In the genomic region with DNA sequence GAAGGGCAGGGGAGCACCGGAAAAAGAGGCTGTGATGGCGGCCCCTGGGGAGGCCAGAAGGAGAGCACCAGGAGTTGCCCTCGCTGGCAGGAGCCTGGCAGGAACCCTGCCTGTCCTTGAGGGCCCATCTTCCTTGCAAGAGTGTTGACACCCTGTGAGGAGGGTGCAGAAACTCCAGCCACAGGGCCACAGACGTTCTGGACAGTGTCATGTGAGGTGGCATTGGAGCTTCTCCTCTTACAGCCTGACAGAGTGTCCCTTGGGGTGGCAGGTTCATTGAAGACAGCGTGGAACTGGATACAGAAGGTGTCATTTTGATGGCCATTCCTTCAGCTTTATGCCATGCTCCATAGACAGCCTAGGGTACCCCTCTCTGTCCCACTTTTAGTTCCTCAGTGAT, we compare ENCODE assay signal across 22 cellular contexts. TPM values are rescaled to one million over a fixed set of nuclear protein-coding genes. Genes with fewer than 3 reads are reported as not detected.
"Had no signal": no experiment of that assay in that cellular context is flagged by ENCODE, and none has a peak within 500 bp of the region (broad histone marks: within the 10 kb centered on the region; RNA-seq: fewer than 3 reads in every experiment).

No MANE protein-coding gene starts in this region.

- H3K27ac ChIP-seq: hepatocyte, parathyroid adenoma, spleen, thoracic aorta had no signal

- H3K36me3 ChIP-seq: spleen, thoracic aorta had no signal

- ATAC-seq: activated T-cell treated with anti-CD3 and anti-CD28 coated beads, Interleukin-2, amount 50 U/mL, for 4 hours had no signal

- H3K4me3 ChIP-seq: hepatocyte, spleen, thoracic aorta had no signal

- H3K4me1 ChIP-seq: parathyroid adenoma, spleen had no signal

- H3K27me3 Mint-ChIP-seq: activated naive CD8-positive, alpha-beta T cell treated with anti-CD3 and anti-CD28 coated beads for 36 hours; dendritic cell treated with granulocyte-macrophage colony-stimulating factor and Interleukin-4, amounts not matched to agents 40 ng/mL and 50 ng/mL, for 4 days had no signal

- H3K4me3 Mint-ChIP-seq: activated naive CD8-positive, alpha-beta T cell treated with anti-CD3 and anti-CD28 coated beads for 36 hours; activated T-cell treated with anti-CD3 and anti-CD28 coated beads, Interleukin-2, amount 50 U/mL, for 4 hours; dendritic cell treated with granulocyte-macrophage colony-stimulating factor and Interleukin-4, amounts not matched to agents 40 ng/mL and 50 ng/mL, for 4 days; immature natural killer cell; natural killer cell treated with Interleukin-12 subunit alpha and Interleukin-12 subunit beta and Interleukin-15 and Interleukin-18, amount 100 ng/mL, for 72 hours had no signal

- H3K4me2 ChIP-seq: hepatocyte had no signal

- H3K9me3 ChIP-seq: thoracic aorta had no signal

- H3K4me1 Mint-ChIP-seq: immature natural killer cell had no signal

- H3K9ac ChIP-seq: parathyroid adenoma had no signal

- H3K9me3 Mint-ChIP-seq: activated T-helper 2 cell treated with anti-CD3 and anti-CD28 coated beads, Interferon-gamma antibody, Interleukin-2, Interleukin-4, amounts not matched to agents 10 μg/mL and 5 μg/mL and 100 μg/mL, durations not matched to agents 14 hours and 24 hours and 36 hours; immature natural killer cell; natural killer cell treated with Interleukin-12 subunit alpha and Interleukin-12 subunit beta and Interleukin-15 and Interleukin-18, amount 100 ng/mL, for 72 hours had no signal

- H2AFZ ChIP-seq: hepatocyte, parathyroid adenoma had no signal

- H3K36me3 Mint-ChIP-seq: activated naive CD8-positive, alpha-beta T cell treated with anti-CD3 and anti-CD28 coated beads for 36 hours; natural killer cell treated with Interleukin-12 subunit alpha and Interleukin-12 subunit beta and Interleukin-15 and Interleukin-18, amount 100 ng/mL, for 72 hours had no signal

- H3K79me2 ChIP-seq: hepatocyte, parathyroid adenoma had no signal

- H3K27me3 ChIP-seq: hepatocyte, spleen had no signal

- DNase-seq: activated CD4-positive, alpha-beta T cell treated with anti-CD3 and anti-CD28 coated beads for 1 hour; activated CD4-positive, alpha-beta T cell treated with anti-CD3 and anti-CD28 coated beads, Interleukin-2, amount 50 U/mL, for 1 hour; activated CD8-positive, alpha-beta memory T cell treated with anti-CD3 and anti-CD28 coated beads for 24 hours; activated CD8-positive, alpha-beta memory T cell treated with anti-CD3 and anti-CD28 coated beads, Interleukin-2, amount 50 U/mL, for 4 hours; activated naive CD4-positive, alpha-beta T cell treated with Interleukin-2 at 50 U/mL for 16 hours; activated naive CD8-positive, alpha-beta T cell treated with anti-CD3 and anti-CD28 coated beads for 36 hours; activated T-cell treated with anti-CD3 and anti-CD28 coated beads, Interleukin-2, amount 50 U/mL, for 4 hours; effector CD4-positive, alpha-beta T cell; foreskin fibroblast; immature natural killer cell; spleen; stimulated activated CD4-positive, alpha-beta T cell treated with anti-CD3 and anti-CD28 coated beads, Interleukin-4, amount 100 ng/mL, for 1 hour; stimulated activated naive CD4-positive, alpha-beta T cell treated with Interleukin-2 at 50 U/mL for 16 hours; T-helper 1 cell; T-helper 9 cell had no signal

- H3K27ac Mint-ChIP-seq: activated naive CD8-positive, alpha-beta T cell treated with anti-CD3 and anti-CD28 coated beads for 36 hours; activated T-helper 2 cell treated with anti-CD3 and anti-CD28 coated beads, Interferon-gamma antibody, Interleukin-2, Interleukin-4, amounts not matched to agents 10 μg/mL and 5 μg/mL and 100 μg/mL, durations not matched to agents 14 hours and 24 hours and 36 hours; dendritic cell treated with granulocyte-macrophage colony-stimulating factor and Interleukin-4, amounts not matched to agents 40 ng/mL and 50 ng/mL, for 4 days; immature natural killer cell; natural killer cell treated with Interleukin-12 subunit alpha and Interleukin-12 subunit beta and Interleukin-15 and Interleukin-18, amount 100 ng/mL, for 72 hours had no signal

RNA-seq across cellular contexts. Expression of a gene that starts 54.2 kb away (rescaled TPM):
- total RNA-seq: bronchial epithelial cell; natural killer cell treated with Interleukin-12 subunit alpha and Interleukin-12 subunit beta and Interleukin-15 and Interleukin-18, amount 100 ng/mL, for 72 hours had no signal
- polyA plus RNA-seq: immature natural killer cell had no signal
